Comparison of ENCODE assay signal across 8 cellular contexts in the genomic region with DNA sequence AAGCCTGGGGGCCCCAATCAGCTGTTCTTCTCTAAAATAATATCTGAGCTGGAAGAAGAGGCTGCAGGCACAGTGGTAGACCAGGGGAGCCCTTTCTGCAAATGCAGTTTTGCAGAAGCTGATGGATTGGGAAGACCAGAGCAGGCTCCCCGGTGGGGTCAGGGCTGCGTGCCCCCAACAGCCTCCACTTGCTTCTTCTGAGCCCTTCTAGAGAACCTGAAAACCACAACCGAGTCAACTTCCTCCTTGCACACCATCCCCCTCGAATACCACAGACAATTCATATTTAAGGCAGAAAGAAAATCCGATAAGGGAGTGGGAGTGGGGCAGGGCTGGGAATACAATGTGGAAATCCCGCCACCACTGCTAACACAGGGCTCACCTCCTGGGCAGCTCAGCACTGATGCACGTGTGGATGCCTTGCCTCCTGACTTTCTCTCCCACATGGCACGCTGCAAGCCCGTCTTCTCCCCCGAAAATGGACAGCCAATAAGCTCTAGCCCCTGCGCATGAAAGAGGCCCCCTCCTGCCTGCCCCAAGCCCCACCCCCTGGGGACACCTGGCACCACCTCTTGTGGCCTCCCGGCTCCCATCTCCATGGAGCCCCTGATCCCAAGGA. TPM values are rescaled to one million over a fixed set of nuclear protein-coding genes. Genes with fewer than 3 reads are reported as not detected.
DNase-seq lines count a peak whose midpoint lies in the region; ATAC-seq, FAIRE-seq and TF ChIP-seq lines count a peak whose summit lies in the region.

No MANE protein-coding gene starts in this region.

- H3K36me3 ChIP-seq in DOHH2 (ENCODE audit: control insufficient read depth, low read length): no peaks in the 10 kb centered on the region
- peaks cover 1% of the 10 kb centered on the region for H3K36me3 ChIP-seq in bronchial epithelial cell (ENCODE audit: control insufficient read depth, insufficient read depth, low read length)
- H3K36me3 ChIP-seq in smooth muscle cell (ENCODE audit: low read depth): no peaks in the 10 kb centered on the region

- H3K4me2 ChIP-seq in DOHH2 (ENCODE audit: low read length): peak overlapping the region; percentile 52
- peak overlapping the region; percentile 77 for H3K4me2 ChIP-seq in smooth muscle cell

- H3K27me3 ChIP-seq in DOHH2 (ENCODE audit: control insufficient read depth, low read length) (peaks cover 13% of the 10 kb centered on the region), bronchial epithelial cell (ENCODE audit: control insufficient read depth, insufficient read depth, low read length) (no peaks in the 10 kb centered on the region), smooth muscle cell (ENCODE audit: low read depth) (no peaks in the 10 kb centered on the region)

- H3K9me3 Mint-ChIP-seq in HFFc6: peaks cover 4% of the 10 kb centered on the region; the same call in 1 of the 2 replicates

- no peaks in the 10 kb centered on the region for H3K9me2 ChIP-seq in DOHH2 (replicated peaks; ENCODE audit: control insufficient read depth, low read length)

- H3F3A ChIP-seq in DOHH2 (ENCODE audit: control insufficient read depth, insufficient read depth) (no peaks in the 10 kb centered on the region), smooth muscle cell (ENCODE audit: low read depth) (peaks cover 23% of the 10 kb centered on the region)

- H3K79me2 ChIP-seq in DOHH2 (ENCODE audit: control insufficient read depth, low read length) (no peaks in the 10 kb centered on the region), smooth muscle cell (ENCODE audit: low read depth) (peaks cover 87% of the 10 kb centered on the region)

- TF ChIP-seq CTCF in DOHH2 (IDR thresholded peaks at IDR 0.05; ENCODE audit: low read depth, low read length, poor library complexity, severe bottlenecking) (no peak), HFFc6 (IDR thresholded peaks at IDR 0.05) (no peak), bronchial epithelial cell (IDR thresholded peaks at IDR 0.05; ENCODE audit: insufficient read depth, low read length, severe bottlenecking) (no peak), smooth muscle cell (IDR thresholded peaks at IDR 0.05; ENCODE audit: borderline replicate concordance, insufficient read depth, poor library complexity, severe bottlenecking) (no peak)

- H3K4me1 ChIP-seq in DOHH2 (ENCODE audit: control insufficient read depth, low read length): peaks cover 22% of the 10 kb centered on the region
- H3K4me1 ChIP-seq in smooth muscle cell (ENCODE audit: low read depth): peaks cover 29% of the 10 kb centered on the region

- H3K27ac Mint-ChIP-seq in HFFc6: peak overlapping the region; percentile 98

- peaks cover 5% of the 10 kb centered on the region; the same call in 1 of the 2 replicates for H3K36me3 Mint-ChIP-seq in HFFc6 (ENCODE audit: low read depth)

- H2AFZ ChIP-seq in smooth muscle cell (ENCODE audit: low read depth): no peak overlapping the region

- no peak for DNase-seq in HFFc6
- DNase-seq in RPMI7951 (ENCODE audit: low read depth): peak; percentile 60
- peak; percentile 44 for DNase-seq in bronchial epithelial cell (ENCODE audit: low read depth)
- DNase-seq in smooth muscle cell (lab: John Stamatoyannopoulos, UW; ENCODE audit: unreplicated experiment): no peak
- no peak for DNase-seq in LoVo (ENCODE audit: low spot score)
- DNase-seq in T1000 (lab: John Stamatoyannopoulos, UW): no peak

- peaks cover 1% of the 10 kb centered on the region for H3K27me3 Mint-ChIP-seq in HFFc6 (ENCODE audit: insufficient read depth)

- H3K9ac ChIP-seq in smooth muscle cell (ENCODE audit: low read depth): peak overlapping the region; percentile 81

- H3K9me3 ChIP-seq in DOHH2 (ENCODE audit: control insufficient read depth, insufficient read depth, low read length): no peaks in the 10 kb centered on the region
- no peaks in the 10 kb centered on the region for H3K9me3 ChIP-seq in smooth muscle cell (replicated peaks; ENCODE audit: low read depth)

- ATAC-seq in GM21381 (IDR thresholded peaks at IDR 0.05; ENCODE audit: unreplicated experiment): no peak

- H3K4me3 ChIP-seq in DOHH2 (ENCODE audit: low read length) (peak overlapping the region; percentile 47), bronchial epithelial cell (ENCODE audit: low read depth, low read length) (no peak overlapping the region), smooth muscle cell (no peak overlapping the region)

- peaks cover 91% of the 10 kb centered on the region for H3K4me1 Mint-ChIP-seq in HFFc6 (ENCODE audit: low read depth)

- H3K27ac ChIP-seq in DOHH2 (ENCODE audit: low read depth, low read length): no peak overlapping the region
- H3K27ac ChIP-seq in smooth muscle cell (ENCODE audit: low read depth): peak overlapping the region; percentile 93

- WGBS in smooth muscle cell (ENCODE audit: low lambda C conversion rate): 51% methylated on average over 12 of the region's 12 CpGs

- no peak for FAIRE-seq in bronchial epithelial cell (lab: Jason Lieb, UNC)

- H3K4me3 Mint-ChIP-seq in HFFc6: peak overlapping the region; percentile 60

- H4K20me1 ChIP-seq in DOHH2 (ENCODE audit: control insufficient read depth, insufficient read depth, low read depth, low read length): no peaks in the 10 kb centered on the region
- H4K20me1 ChIP-seq in smooth muscle cell (ENCODE audit: low read depth): peaks cover 41% of the 10 kb centered on the region

RNA-seq across cellular contexts. Expression of gene ALDH4A1, which starts 25.4 kb away (rescaled TPM):
- 10 to 100 TPM; 18.3 to 24.1 (median 20.2) TPM for total RNA-seq in HFFc6 (2021; fragmentation: NEBNext Ultra II Directional; extraction: Animal tissue kit (Norgen Biotek cat#: 25700))
- total RNA-seq in RPMI7951 (2014; rRNA removed; shearing (Covaris generic)): 13.1 and 13.4 TPM in 2 replicates
- 15.8 and 30.6 TPM in 2 replicates for total RNA-seq in bronchial epithelial cell
- total RNA-seq in smooth muscle cell: 4.6 and 4.8 TPM in 2 replicates
- polyA plus RNA-seq in smooth muscle cell: 6.3 and 7.2 TPM in 2 replicates

RNA-seq across cellular contexts. Expression of gene IFFO2, which starts 28.7 kb away (rescaled TPM):
- 10 to 100 TPM; 19.9 to 28.9 (median 21.0) TPM for total RNA-seq in HFFc6 (2021; fragmentation: NEBNext Ultra II Directional; extraction: Animal tissue kit (Norgen Biotek cat#: 25700))
- total RNA-seq in RPMI7951 (2014; rRNA removed; shearing (Covaris generic)): 9.1 and 9.9 TPM in 2 replicates
- total RNA-seq in bronchial epithelial cell: 11.8 and 26.0 TPM in 2 replicates
- 19.1 and 28.0 TPM in 2 replicates for total RNA-seq in smooth muscle cell
- 3.7 and 5.7 TPM in 2 replicates for polyA plus RNA-seq in smooth muscle cell

Comparison
In these comparisons a context has a peak if more than half of its experiments do, and no peak if none do; other contexts are left out.
1. DNase-seq: peak in RPMI7951 (single experiment) and bronchial epithelial cell (single experiment); none in HFFc6 (single experiment), smooth muscle cell (single experiment), LoVo (single experiment) and T1000 (single experiment).